24 cellular contexts compared by ENCODE assay signal in the genomic region with DNA sequence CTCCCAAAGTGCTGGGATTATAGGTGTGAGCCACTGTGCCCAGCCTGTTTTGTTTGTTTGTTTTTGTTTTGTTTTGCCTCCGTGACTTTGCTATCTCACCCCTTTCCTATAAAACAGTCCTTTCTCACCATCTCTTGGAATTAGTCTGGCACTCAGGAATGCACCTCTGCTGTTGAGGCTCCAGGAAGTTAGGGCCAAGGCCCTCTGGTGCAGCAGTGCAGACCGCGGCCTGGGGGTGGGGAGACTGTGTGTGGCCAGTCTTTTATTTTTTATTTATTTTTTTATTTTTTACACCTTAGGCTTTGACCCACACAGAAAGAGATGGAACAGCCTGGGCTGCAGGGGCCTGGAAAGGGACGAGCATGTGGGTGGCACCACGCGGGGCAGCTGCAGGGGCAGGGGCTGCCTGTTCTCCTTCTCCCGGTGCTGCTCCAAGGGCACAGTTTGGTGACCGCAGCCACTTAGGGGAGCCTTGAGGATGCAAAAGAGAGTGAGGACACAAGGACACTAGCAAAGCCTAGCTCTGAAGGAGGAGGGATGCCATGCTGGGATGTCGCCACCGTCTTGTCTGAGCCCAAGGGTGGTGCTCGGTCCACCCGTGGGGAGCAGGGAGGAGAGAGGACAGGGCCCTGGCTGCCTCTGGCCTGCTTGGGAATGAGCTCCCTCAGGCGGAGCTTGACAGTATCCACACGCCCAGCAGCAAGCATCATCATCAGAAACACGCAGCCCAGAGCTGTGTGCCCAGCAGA. TPM values are rescaled to one million over a fixed set of nuclear protein-coding genes. Genes with fewer than 3 reads are reported as not detected.
"Had no signal": no experiment of that assay in that cellular context is flagged by ENCODE, and none has a peak within 500 bp of the region (broad histone marks: within the 10 kb centered on the region; RNA-seq: fewer than 3 reads in every experiment).

No MANE protein-coding gene starts in this region.

- H3K36me3 Mint-ChIP-seq: activated CD8-positive, alpha-beta memory T cell treated with anti-CD3 and anti-CD28 coated beads, Interleukin-2, amount 10 ng/mL, durations not matched to agents 7 days and 5 days; activated naive CD8-positive, alpha-beta T cell treated with anti-CD3 and anti-CD28 coated beads, Interleukin-2, amount 10 ng/mL, durations not matched to agents 7 days and 5 days; memory B cell; type B pancreatic cell had no signal

- H3K9me3 Mint-ChIP-seq: activated naive CD8-positive, alpha-beta T cell treated with anti-CD3 and anti-CD28 coated beads, Interleukin-2, amount 10 ng/mL, durations not matched to agents 7 days and 5 days; activated T-cell treated with anti-CD3 and anti-CD28 coated beads, Interleukin-2, amount 50 U/mL, for 72 hours; memory B cell; nephron; type B pancreatic cell had no signal

- H3K4me3 ChIP-seq: breast epithelium, dorsolateral prefrontal cortex, esophagus muscularis mucosa, sigmoid colon, suprapubic skin had no signal

- H3K9me3 ChIP-seq: breast epithelium, esophagus muscularis mucosa, sigmoid colon, suprapubic skin had no signal

- H3K4me3 Mint-ChIP-seq: activated CD8-positive, alpha-beta memory T cell treated with anti-CD3 and anti-CD28 coated beads, Interleukin-2, amount 10 ng/mL, durations not matched to agents 7 days and 5 days; activated naive CD8-positive, alpha-beta T cell treated with anti-CD3 and anti-CD28 coated beads, Interleukin-2, amount 10 ng/mL, durations not matched to agents 7 days and 5 days; activated T-cell treated with anti-CD3 and anti-CD28 coated beads, Interleukin-2, amount 50 U/mL, for 72 hours; memory B cell; nephron; type B pancreatic cell had no signal

- H3K4me1 Mint-ChIP-seq: nephron had no signal

- H3K27ac Mint-ChIP-seq: activated CD8-positive, alpha-beta memory T cell treated with anti-CD3 and anti-CD28 coated beads, Interleukin-2, amount 10 ng/mL, durations not matched to agents 7 days and 5 days; activated naive CD8-positive, alpha-beta T cell treated with anti-CD3 and anti-CD28 coated beads, Interleukin-2, amount 10 ng/mL, durations not matched to agents 7 days and 5 days; activated T-cell treated with anti-CD3 and anti-CD28 coated beads, Interleukin-2, amount 50 U/mL, for 72 hours; memory B cell; nephron; type B pancreatic cell had no signal

- ATAC-seq: activated CD8-positive, alpha-beta memory T cell treated with anti-CD3 and anti-CD28 coated beads, Interleukin-2, amount 10 ng/mL, durations not matched to agents 7 days and 5 days; activated T-cell treated with anti-CD3 and anti-CD28 coated beads, Interleukin-2, amount 50 U/mL, for 72 hours; left lobe of liver; stimulated activated naive CD8-positive, alpha-beta T cell treated with anti-CD3 and anti-CD28 coated beads, Interleukin-15, Interleukin-2, amounts not matched to agents 100 U/mL and 50 U/mL, for 24 hours had no signal

- DNase-seq: activated CD4-positive, alpha-beta T cell treated with anti-CD3 and anti-CD28 coated beads, Interleukin-2, amount 50 U/mL, for 4 hours; activated CD4-positive, CD25-positive, alpha-beta regulatory T cell treated with anti-CD3 and anti-CD28 coated beads, Interleukin-2, amount 50 U/mL, for 72 hours; activated CD8-positive, alpha-beta memory T cell treated with anti-CD3 and anti-CD28 coated beads, Interleukin-2, amount 10 ng/mL, durations not matched to agents 7 days and 5 days; activated gamma-delta T cell treated with Interleukin-2 at 50 U/mL for 16 hours; activated naive CD8-positive, alpha-beta T cell treated with anti-CD3 and anti-CD28 coated beads, Interleukin-2, amount 10 ng/mL, durations not matched to agents 7 days and 5 days; activated T-cell treated with anti-CD3 and anti-CD28 coated beads, Interleukin-2, amount 50 U/mL, for 72 hours; sigmoid colon; stimulated activated CD4-positive, alpha-beta T cell treated with anti-CD3 and anti-CD28 coated beads, Interleukin-12 subunit alpha, Interleukin-12 subunit beta, amount 100 ng/mL, for 4 hours; stimulated activated naive CD8-positive, alpha-beta T cell treated with anti-CD3 and anti-CD28 coated beads, Interleukin-15, Interleukin-2, amounts not matched to agents 100 U/mL and 50 U/mL, for 24 hours had no signal

- H3K27ac ChIP-seq: breast epithelium, dorsolateral prefrontal cortex, esophagus muscularis mucosa, sigmoid colon, suprapubic skin had no signal

- H3K36me3 ChIP-seq: breast epithelium, esophagus muscularis mucosa, sigmoid colon, suprapubic skin had no signal

- H3K4me1 ChIP-seq: breast epithelium, esophagus muscularis mucosa, suprapubic skin had no signal

- H3K27me3 Mint-ChIP-seq: activated CD8-positive, alpha-beta memory T cell treated with anti-CD3 and anti-CD28 coated beads, Interleukin-2, amount 10 ng/mL, durations not matched to agents 7 days and 5 days; activated naive CD8-positive, alpha-beta T cell treated with anti-CD3 and anti-CD28 coated beads, Interleukin-2, amount 10 ng/mL, durations not matched to agents 7 days and 5 days had no signal

- FAIRE-seq: endometrium had no signal

- H3K27me3 ChIP-seq: sigmoid colon had no signal

RNA-seq across cellular contexts. Expression of a gene that starts 19.4 kb away (rescaled TPM):
- total RNA-seq: activated CD8-positive, alpha-beta memory T cell treated with anti-CD3 and anti-CD28 coated beads, Interleukin-2, amount 10 ng/mL, durations not matched to agents 7 days and 5 days; activated naive CD8-positive, alpha-beta T cell treated with anti-CD3 and anti-CD28 coated beads, Interleukin-2, amount 10 ng/mL, durations not matched to agents 7 days and 5 days; activated T-cell treated with anti-CD3 and anti-CD28 coated beads, Interleukin-2, amount 50 U/mL, for 72 hours; aorta; chondrocyte; dorsolateral prefrontal cortex; fibroblast of villous mesenchyme; left lobe of liver; omental fat pad; pulmonary artery endothelial cell; sigmoid colon; suprapubic skin; T-helper 2 cell treated with Interferon-gamma antibody and Interleukin-4, amounts not matched to agents 100 ng/mL and 5 ng/mL, for 36 hours had no signal

RNA-seq across cellular contexts. Expression of a gene that starts 29.9 kb away (rescaled TPM):
- total RNA-seq: activated CD8-positive, alpha-beta memory T cell treated with anti-CD3 and anti-CD28 coated beads, Interleukin-2, amount 10 ng/mL, durations not matched to agents 7 days and 5 days; activated naive CD8-positive, alpha-beta T cell treated with anti-CD3 and anti-CD28 coated beads, Interleukin-2, amount 10 ng/mL, durations not matched to agents 7 days and 5 days; activated T-cell treated with anti-CD3 and anti-CD28 coated beads, Interleukin-2, amount 50 U/mL, for 72 hours; aorta; breast epithelium; chondrocyte; esophagus muscularis mucosa; fibroblast of villous mesenchyme; left lobe of liver; omental fat pad; pulmonary artery endothelial cell; sigmoid colon; suprapubic skin; T-helper 2 cell treated with Interferon-gamma antibody and Interleukin-4, amounts not matched to agents 100 ng/mL and 5 ng/mL, for 36 hours had no signal
- polyA plus RNA-seq: aorta had no signal

RNA-seq across cellular contexts. Expression of a gene that starts 51.1 kb away (rescaled TPM):
- total RNA-seq: activated naive CD8-positive, alpha-beta T cell treated with anti-CD3 and anti-CD28 coated beads, Interleukin-2, amount 10 ng/mL, durations not matched to agents 7 days and 5 days; fibroblast of villous mesenchyme; pulmonary artery endothelial cell had no signal
- polyA plus RNA-seq: aorta had no signal

RNA-seq across cellular contexts. Expression of a gene that starts 58.0 kb away (rescaled TPM):
- total RNA-seq: activated CD8-positive, alpha-beta memory T cell treated with anti-CD3 and anti-CD28 coated beads, Interleukin-2, amount 10 ng/mL, durations not matched to agents 7 days and 5 days; activated naive CD8-positive, alpha-beta T cell treated with anti-CD3 and anti-CD28 coated beads, Interleukin-2, amount 10 ng/mL, durations not matched to agents 7 days and 5 days; activated T-cell treated with anti-CD3 and anti-CD28 coated beads, Interleukin-2, amount 50 U/mL, for 72 hours; aorta; breast epithelium; chondrocyte; fibroblast of villous mesenchyme; omental fat pad; pulmonary artery endothelial cell; sigmoid colon; suprapubic skin; T-helper 2 cell treated with Interferon-gamma antibody and Interleukin-4, amounts not matched to agents 100 ng/mL and 5 ng/mL, for 36 hours had no signal
- polyA plus RNA-seq: aorta had no signal
